ENCODE assay signal across 17 cellular contexts in genomic region chr10:1256139-1256720, GRCh38.
"Had no signal": no experiment of that assay in that cellular context is flagged by ENCODE, and none has a peak within 500 bp of the region (broad histone marks: within the 10 kb centered on the region; RNA-seq: fewer than 3 reads in every experiment).

No MANE protein-coding gene starts in this region.

- H3K27ac ChIP-seq: SJCRH30, thoracic aorta had no signal

- H3K4me3 Mint-ChIP-seq: activated naive CD8-positive, alpha-beta T cell treated with anti-CD3 and anti-CD28 coated beads for 36 hours; activated T-cell treated with anti-CD3 and anti-CD28 coated beads, Interleukin-2, amount 50 U/mL, for 4 hours; brain; natural killer cell treated with Interleukin-12 subunit alpha and Interleukin-12 subunit beta and Interleukin-15 and Interleukin-18, amount 100 ng/mL, for 72 hours; stimulated activated naive CD8-positive, alpha-beta T cell treated with anti-CD3 and anti-CD28 coated beads, Interleukin-15, Interleukin-2, amounts not matched to agents 100 ng/mL and 50 ng/mL, for 24 hours had no signal

- H3K4me3 ChIP-seq: SJCRH30, thoracic aorta had no signal

- H3K27me3 Mint-ChIP-seq: brain had no signal

- H3K9me3 ChIP-seq: SJCRH30, thoracic aorta had no signal

- H3K9me3 Mint-ChIP-seq: activated T-cell treated with anti-CD3 and anti-CD28 coated beads, Interleukin-2, amount 50 U/mL, for 4 hours had no signal

- DNase-seq: activated CD4-positive, alpha-beta T cell treated with anti-CD3 and anti-CD28 coated beads, Interleukin-2, amount 50 U/mL, for 48 hours; activated gamma-delta T cell; activated naive CD8-positive, alpha-beta T cell treated with anti-CD3 and anti-CD28 coated beads for 36 hours; activated T-cell treated with anti-CD3 and anti-CD28 coated beads, Interleukin-2, amount 50 U/mL, for 4 hours; dermis blood vessel endothelial cell; kidney; mesendoderm; right cardiac atrium; SJCRH30; small intestine; stimulated activated CD4-positive, alpha-beta T cell treated with anti-CD3 and anti-CD28 coated beads, Interleukin-4, amount 100 ng/mL, for 4 hours; stimulated activated CD8-positive, alpha-beta memory T cell treated with anti-CD3 and anti-CD28 coated beads, Interleukin-4, amount 100 ng/mL, for 48 hours had no signal

- H3K4me1 ChIP-seq: SJCRH30 had no signal

- ATAC-seq: activated T-cell treated with anti-CD3 and anti-CD28 coated beads, Interleukin-2, amount 50 U/mL, for 4 hours; right cardiac atrium had no signal

- H3K27me3 ChIP-seq: SJCRH30 had no signal

- H3K36me3 ChIP-seq: SJCRH30, thoracic aorta had no signal

- H3K27ac Mint-ChIP-seq: activated naive CD8-positive, alpha-beta T cell treated with anti-CD3 and anti-CD28 coated beads for 36 hours; natural killer cell treated with Interleukin-12 subunit alpha and Interleukin-12 subunit beta and Interleukin-15 and Interleukin-18, amount 100 ng/mL, for 72 hours; progenitor cell of endocrine pancreas; stimulated activated naive CD8-positive, alpha-beta T cell treated with anti-CD3 and anti-CD28 coated beads, Interleukin-15, Interleukin-2, amounts not matched to agents 100 ng/mL and 50 ng/mL, for 24 hours had no signal
